In the genomic region with DNA sequence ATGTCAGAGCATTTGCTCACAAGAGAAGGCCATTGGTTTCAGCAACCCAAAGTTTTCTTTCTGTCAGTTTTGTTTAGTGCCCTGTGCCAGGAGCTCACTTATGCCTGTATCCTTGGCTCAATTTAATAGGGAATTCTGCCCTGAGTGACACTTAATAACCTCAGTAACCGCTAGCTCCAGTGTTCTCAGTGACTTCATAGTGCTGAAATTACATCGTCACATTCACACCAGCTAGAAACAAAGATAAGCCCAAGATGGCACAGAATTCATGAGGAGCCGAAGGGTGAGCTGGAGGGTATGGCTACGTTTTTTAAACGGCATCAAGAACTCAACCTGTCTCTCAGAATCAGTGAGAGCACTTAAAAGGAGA, we compare ENCODE assay signal across 9 cellular contexts. TPM values are rescaled to one million over a fixed set of nuclear protein-coding genes. Genes with fewer than 3 reads are reported as not detected.
DNase-seq lines count a peak whose midpoint lies in the region; ATAC-seq lines count a peak whose summit lies in the region.
"Had no signal": no experiment of that assay in that cellular context is flagged by ENCODE, and none has a peak within 500 bp of the region (broad histone marks: within the 10 kb centered on the region; RNA-seq: fewer than 3 reads in every experiment).

No MANE protein-coding gene starts in this region.

- no peaks in the 10 kb centered on the region for H3K9me3 ChIP-seq in stomach smooth muscle (ENCODE audit: control insufficient read depth in 2 of 2, low read length in 2 of 2)

- no peaks in the 10 kb centered on the region for H3K27me3 ChIP-seq in stomach smooth muscle (ENCODE audit: control insufficient read depth in 1 of 2, insufficient read depth in 2 of 2, low read length in 2 of 2)

- DNase-seq in activated CD4-positive, alpha-beta T cell treated with anti-CD3 and anti-CD28 coated beads, Interleukin-2, amount 10 ng/mL, durations not matched to agents 7 days and 5 days: no peak
- no peak for DNase-seq in activated CD4-positive, alpha-beta T cell treated with anti-CD3 and anti-CD28 coated beads for 4 hours
- DNase-seq in activated naive CD8-positive, alpha-beta T cell treated with anti-CD3 and anti-CD28 coated beads, Interleukin-2, amount 10 ng/mL, durations not matched to agents 7 days and 5 days: no peak
- DNase-seq in kidney tubule cell (ENCODE audit: low spot score) (peak; percentile 55), NK-92 (lab: John Stamatoyannopoulos, UW; ENCODE audit: unreplicated experiment) (no peak), activated gamma-delta T cell (lab: John Stamatoyannopoulos, UW) (no peak), SW 1271 (lab: John Stamatoyannopoulos, UW) (no peak)
- DNase-seq: H9 had no signal

- POLR2A ChIA-PET in activated CD4-positive, alpha-beta T cell treated with anti-CD3 and anti-CD28 coated beads, Interleukin-2, amount 10 ng/mL, durations not matched to agents 7 days and 5 days (lab: Charles Lee): no interaction called here
- POLR2A ChIA-PET in activated naive CD8-positive, alpha-beta T cell treated with anti-CD3 and anti-CD28 coated beads, Interleukin-2, amount 10 ng/mL, durations not matched to agents 7 days and 5 days (lab: Charles Lee): interaction anchor here (0.7 to 6.8 kb wide), 14 partner anchors 8 to 117 kb away, joined by 3 to 225 read pairs (median 4); partner anchors contain the start of genes PTGDR and PTGER2

- peak overlapping the region; percentile 96 for H3K27ac Mint-ChIP-seq in activated CD4-positive, alpha-beta T cell treated with anti-CD3 and anti-CD28 coated beads, Interleukin-2, amount 10 ng/mL, durations not matched to agents 7 days and 5 days
- peak overlapping the region; percentile 95 for H3K27ac Mint-ChIP-seq in activated naive CD8-positive, alpha-beta T cell treated with anti-CD3 and anti-CD28 coated beads, Interleukin-2, amount 10 ng/mL, durations not matched to agents 7 days and 5 days
- H3K27ac Mint-ChIP-seq: H9 had no signal

- peaks cover 20% of the 10 kb centered on the region for H3K27me3 Mint-ChIP-seq in activated CD4-positive, alpha-beta T cell treated with anti-CD3 and anti-CD28 coated beads, Interleukin-2, amount 10 ng/mL, durations not matched to agents 7 days and 5 days
- H3K27me3 Mint-ChIP-seq in activated naive CD8-positive, alpha-beta T cell treated with anti-CD3 and anti-CD28 coated beads, Interleukin-2, amount 10 ng/mL, durations not matched to agents 7 days and 5 days: no peaks in the 10 kb centered on the region

- peaks cover 27% of the 10 kb centered on the region for H3K4me1 ChIP-seq in stomach smooth muscle (ENCODE audit: control insufficient read depth, insufficient read depth, low read length)

- no peaks in the 10 kb centered on the region for H3K36me3 ChIP-seq in stomach smooth muscle (ENCODE audit: control insufficient read depth in 2 of 2, insufficient read depth in 2 of 2, low read length in 2 of 2)

- CTCF ChIA-PET in activated CD4-positive, alpha-beta T cell treated with anti-CD3 and anti-CD28 coated beads, Interleukin-2, amount 10 ng/mL, durations not matched to agents 7 days and 5 days (lab: Charles Lee): interaction anchor here (1.0 to 1.1 kb wide), 2 partner anchors 22 to 134 kb away, joined by 3 read pairs; no protein-coding TSS in a partner anchor

- H3K36me3 Mint-ChIP-seq in activated CD4-positive, alpha-beta T cell treated with anti-CD3 and anti-CD28 coated beads, Interleukin-2, amount 10 ng/mL, durations not matched to agents 7 days and 5 days (ENCODE audit: low read depth): peaks cover 45% of the 10 kb centered on the region
- H3K36me3 Mint-ChIP-seq in activated naive CD8-positive, alpha-beta T cell treated with anti-CD3 and anti-CD28 coated beads, Interleukin-2, amount 10 ng/mL, durations not matched to agents 7 days and 5 days: peaks cover 39% of the 10 kb centered on the region

- no peak overlapping the region for H3K4me3 ChIP-seq in stomach smooth muscle (ENCODE audit: low read length in 2 of 2)

- peak overlapping the region; percentile 50 to 72 for H3K9ac ChIP-seq in stomach smooth muscle (ENCODE audit: low read length in 2 of 2)

- H3K9me3 Mint-ChIP-seq in activated CD4-positive, alpha-beta T cell treated with anti-CD3 and anti-CD28 coated beads, Interleukin-2, amount 10 ng/mL, durations not matched to agents 7 days and 5 days: peaks cover 27% of the 10 kb centered on the region
- H3K9me3 Mint-ChIP-seq in activated naive CD8-positive, alpha-beta T cell treated with anti-CD3 and anti-CD28 coated beads, Interleukin-2, amount 10 ng/mL, durations not matched to agents 7 days and 5 days: peaks cover 9% of the 10 kb centered on the region
- H3K9me3 Mint-ChIP-seq: H9 had no signal

- H3K27ac ChIP-seq in stomach smooth muscle (ENCODE audit: low read length): peak overlapping the region; percentile 89

- H3K4me1 Mint-ChIP-seq in activated CD4-positive, alpha-beta T cell treated with anti-CD3 and anti-CD28 coated beads, Interleukin-2, amount 10 ng/mL, durations not matched to agents 7 days and 5 days: peaks cover 74% of the 10 kb centered on the region
- H3K4me1 Mint-ChIP-seq in activated naive CD8-positive, alpha-beta T cell treated with anti-CD3 and anti-CD28 coated beads, Interleukin-2, amount 10 ng/mL, durations not matched to agents 7 days and 5 days: peaks cover 66% of the 10 kb centered on the region

- no peak for ATAC-seq in activated naive CD8-positive, alpha-beta T cell treated with anti-CD3 and anti-CD28 coated beads, Interleukin-2, amount 10 ng/mL, durations not matched to agents 7 days and 5 days (ENCODE audit: low read depth)

- H3K4me3 Mint-ChIP-seq in activated CD4-positive, alpha-beta T cell treated with anti-CD3 and anti-CD28 coated beads, Interleukin-2, amount 10 ng/mL, durations not matched to agents 7 days and 5 days: peak overlapping the region; percentile 65
- peak overlapping the region; percentile 83 for H3K4me3 Mint-ChIP-seq in activated naive CD8-positive, alpha-beta T cell treated with anti-CD3 and anti-CD28 coated beads, Interleukin-2, amount 10 ng/mL, durations not matched to agents 7 days and 5 days
- H3K4me3 Mint-ChIP-seq: H9 had no signal

RNA-seq across cellular contexts. Expression of gene PTGER2, which starts 37.1 kb away (rescaled TPM):
- total RNA-seq in activated CD4-positive, alpha-beta T cell treated with anti-CD3 and anti-CD28 coated beads, Interleukin-2, amount 10 ng/mL, durations not matched to agents 7 days and 5 days: 10 to 100 TPM; 54.5 to 60.4 TPM
- 100 to 1,000 TPM; 115 to 119 TPM for total RNA-seq in activated naive CD8-positive, alpha-beta T cell treated with anti-CD3 and anti-CD28 coated beads, Interleukin-2, amount 10 ng/mL, durations not matched to agents 7 days and 5 days
